Comparison of ENCODE assay signal across 8 cellular contexts in the genomic region with DNA sequence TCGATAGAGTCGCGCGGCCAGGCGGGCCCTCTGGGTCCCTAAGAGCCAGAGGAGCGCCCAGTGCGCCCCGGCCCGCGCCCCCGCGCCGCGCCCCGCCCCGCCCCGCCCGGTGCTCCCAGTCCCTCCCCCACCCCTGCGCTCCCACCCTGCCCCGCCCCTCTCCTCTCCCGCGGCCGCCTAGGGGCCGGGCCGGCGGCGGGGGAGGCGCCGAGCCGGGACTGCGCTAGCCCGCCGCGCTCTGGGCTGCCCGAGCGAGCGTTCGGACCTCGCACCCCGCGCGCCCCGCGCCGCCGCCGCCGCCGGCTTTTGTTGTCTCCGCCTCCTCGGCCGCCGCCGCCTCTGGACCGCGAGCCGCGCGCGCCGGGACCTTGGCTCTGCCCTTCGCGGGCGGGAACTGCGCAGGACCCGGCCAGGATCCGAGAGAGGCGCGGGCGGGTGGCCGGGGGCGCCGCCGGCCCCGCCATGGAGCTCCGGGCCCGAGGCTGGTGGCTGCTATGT. TPM values are rescaled to one million over a fixed set of nuclear protein-coding genes. Genes with fewer than 3 reads are reported as not detected.
A peak's percentile ranks its signal among the peaks of the same experiment; 100 is the strongest.
DNase-seq lines count a peak whose midpoint lies in the region; ATAC-seq and TF ChIP-seq lines count a peak whose summit lies in the region.

A gene with protein sequence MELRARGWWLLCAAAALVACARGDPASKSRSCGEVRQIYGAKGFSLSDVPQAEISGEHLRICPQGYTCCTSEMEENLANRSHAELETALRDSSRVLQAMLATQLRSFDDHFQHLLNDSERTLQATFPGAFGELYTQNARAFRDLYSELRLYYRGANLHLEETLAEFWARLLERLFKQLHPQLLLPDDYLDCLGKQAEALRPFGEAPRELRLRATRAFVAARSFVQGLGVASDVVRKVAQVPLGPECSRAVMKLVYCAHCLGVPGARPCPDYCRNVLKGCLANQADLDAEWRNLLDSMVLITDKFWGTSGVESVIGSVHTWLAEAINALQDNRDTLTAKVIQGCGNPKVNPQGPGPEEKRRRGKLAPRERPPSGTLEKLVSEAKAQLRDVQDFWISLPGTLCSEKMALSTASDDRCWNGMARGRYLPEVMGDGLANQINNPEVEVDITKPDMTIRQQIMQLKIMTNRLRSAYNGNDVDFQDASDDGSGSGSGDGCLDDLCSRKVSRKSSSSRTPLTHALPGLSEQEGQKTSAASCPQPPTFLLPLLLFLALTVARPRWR (plus strand): TSS at position 207 of the 498 bp plus-strand sequence. CDS start 256 bp downstream, at position 463.

- no peak within 1 kb of the TSS for H4K5ac ChIP-seq in H9 (ENCODE audit: insufficient read length, low read depth, low read length)

- intact Hi-C loops in esophagus squamous epithelium (cut with DNase I): no loop called here

- H3K18ac ChIP-seq in H9 (ENCODE audit: insufficient read length, low read depth, low read length): peak within 1 kb of the TSS; percentile 54

- no peak within 1 kb of the TSS for H2AFZ ChIP-seq in H9 (ENCODE audit: low read length)

- H3K4me1 ChIP-seq in H9 (ENCODE audit: insufficient read depth, low read length) (no peaks in the 10 kb centered on the region; the same call in 1 of the 2 replicates), esophagus squamous epithelium (peaks cover 45 to 78% (median 52%) of the 10 kb centered on the region in 3 donors), mucosa of stomach (ENCODE audit: control insufficient read depth, insufficient read depth, low read length) (peaks cover 24% of the 10 kb centered on the region), thoracic aorta (ENCODE audit: control insufficient read depth in 1 of 2, low read depth in 2 of 2) (peaks cover 22 to 49% of the 10 kb centered on the region in 2 donors)

- peaks cover 8% of the 10 kb centered on the region for H3K23me2 ChIP-seq in H9 (ENCODE audit: insufficient read length, low read depth, low read length, poor library complexity, severe bottlenecking)

- H3K27me3 Mint-ChIP-seq in H9 (ENCODE audit: low read depth): peaks cover 54% of the 10 kb centered on the region

- no peak within 1 kb of the TSS for H4K91ac ChIP-seq in H9 (ENCODE audit: insufficient read length, low read depth, low read length)

- no peaks in the 10 kb centered on the region for H3K79me1 ChIP-seq in H9 (ENCODE audit: insufficient read depth, low read depth, low read length, poor library complexity, severe bottlenecking)

- H3K36me3 ChIP-seq in esophagus squamous epithelium: peaks cover 0 to 7% (median 0%) of the 10 kb centered on the region in 3 donors
- H3K36me3 ChIP-seq in mucosa of stomach (ENCODE audit: control insufficient read depth, insufficient read depth, low read length): no peaks in the 10 kb centered on the region
- no peaks in the 10 kb centered on the region for H3K36me3 ChIP-seq in thoracic aorta

- H2BK12ac ChIP-seq in H9 (ENCODE audit: insufficient read length, low read depth, low read length): no peak within 1 kb of the TSS

- H3K27ac ChIP-seq in H9 (ENCODE audit: insufficient read length, low read depth, low read length): no peak within 1 kb of the TSS
- peak within 1 kb of the TSS; percentile 93 to 99 (median 98) for H3K27ac ChIP-seq in esophagus squamous epithelium
- H3K27ac ChIP-seq in thoracic aorta: peak within 1 kb of the TSS; percentile 92

- H2BK120ac ChIP-seq in H9 (ENCODE audit: low read depth, low read length, poor library complexity, severe bottlenecking): no peak within 1 kb of the TSS

- peak; percentile 54 for ATAC-seq in thoracic aorta (ENCODE audit: insufficient number of reproducible peaks, low FRiP score, low read depth)

- no peak within 1 kb of the TSS for H3T11ph ChIP-seq in H9 (ENCODE audit: low read length)

- DNase-seq in NCI-H1436 (lab: John Stamatoyannopoulos, UW): peak; percentile 75
- DNase-seq in NCI-H1436 treated with DMSO at 0.1 percent for 48 hours (lab: John Stamatoyannopoulos, UW): no peak
- peak; percentile 70 for DNase-seq in H9
- peak; percentile 42 for DNase-seq in NCI-H2196 treated with DMSO at 0.1 percent for 48 hours (lab: John Stamatoyannopoulos, UW; ENCODE audit: unreplicated experiment)
- DNase-seq in activated T-cell treated with anti-CD3 and anti-CD28 coated beads for 48 hours (ENCODE audit: low read depth): peak; percentile 55
- DNase-seq in esophagus squamous epithelium (lab: John Stamatoyannopoulos, UW): no peak
- DNase-seq in thoracic aorta (ENCODE audit: low spot score): no peak

- H3K27me3 ChIP-seq in H9 (ENCODE audit: insufficient read depth, low read length) (peaks cover 13% of the 10 kb centered on the region; the same call in 1 of the 2 replicates), esophagus squamous epithelium (peaks cover 0 to 39% (median 0%) of the 10 kb centered on the region in 4 donors), mucosa of stomach (ENCODE audit: control insufficient read depth, insufficient read depth, low read length) (peaks cover 26% of the 10 kb centered on the region), thoracic aorta (replicated peaks; ENCODE audit: insufficient read depth) (no peaks in the 10 kb centered on the region)

- no peak within 1 kb of the TSS for H2BK5ac ChIP-seq in H9 (ENCODE audit: insufficient read length, low read length)

- H3K4me3 Mint-ChIP-seq in H9: peak within 1 kb of the TSS; percentile 81 to 87

- WGBS in H9 (ENCODE audit: extremely low coverage, insufficient read length, low lambda C conversion rate): no CpG with 5 or more reads among the region's 77 CpGs
- WGBS in esophagus squamous epithelium, 2 donors: no CpG with 5 or more reads among the region's 77 CpGs

- peak within 1 kb of the TSS; percentile 56 for H3K14ac ChIP-seq in H9 (ENCODE audit: insufficient read depth, low read length)

- peak within 1 kb of the TSS; percentile 68 for H3K4me2 ChIP-seq in H9 (ENCODE audit: insufficient read depth, insufficient read length, low read length)

- peak within 1 kb of the TSS; percentile 63 to 90 (median 72) for H3K4me3 ChIP-seq in esophagus squamous epithelium
- H3K4me3 ChIP-seq in mucosa of stomach (ENCODE audit: low read length): no peak within 1 kb of the TSS
- peak within 1 kb of the TSS; percentile 99 for H3K4me3 ChIP-seq in thoracic aorta

- no peaks in the 10 kb centered on the region for H3K9me3 ChIP-seq in H9 (ENCODE audit: control insufficient read depth, low read depth, low read length)
- no peaks in the 10 kb centered on the region for H3K9me3 ChIP-seq in esophagus squamous epithelium
- H3K9me3 ChIP-seq in mucosa of stomach (ENCODE audit: control insufficient read depth, low read length): no peaks in the 10 kb centered on the region
- no peaks in the 10 kb centered on the region for H3K9me3 ChIP-seq in thoracic aorta

- peaks cover 0 to 2% (median 0%) of the 10 kb centered on the region in 3 experiments; a peak in 2 of 7 replicates for H3K36me3 Mint-ChIP-seq in H9 (ENCODE audit: insufficient read depth in 1 of 3, low read depth in 3 of 3)

- H3K4me1 Mint-ChIP-seq in H9: peaks cover 11 to 18% of the 10 kb centered on the region in 2 experiments

- no peak within 1 kb of the TSS for H3K23ac ChIP-seq in H9 (ENCODE audit: insufficient read length, low read depth, low read length)

- no peaks in the 10 kb centered on the region for H3K9me3 Mint-ChIP-seq in H9

- H2AK5ac ChIP-seq in H9 (ENCODE audit: insufficient read length, low read length): no peak within 1 kb of the TSS

- H3K9ac ChIP-seq in H9 (ENCODE audit: extremely low read depth, insufficient read length, low read length): no peak within 1 kb of the TSS
- peak within 1 kb of the TSS; percentile 50 for H3K9ac ChIP-seq in mucosa of stomach (ENCODE audit: low read length)

- H3K56ac ChIP-seq in H9 (ENCODE audit: insufficient read length, low read depth, low read length): no peak within 1 kb of the TSS

- TF ChIP-seq CTCF in H9 (conservative IDR thresholded peaks at IDR 0.05) (no peak), esophagus squamous epithelium (IDR thresholded peaks at IDR 0.05) (peak in 1 of 6 experiments; percentile 7), thoracic aorta (IDR thresholded peaks at IDR 0.05) (no peak)

- H4K20me1 ChIP-seq in H9 (ENCODE audit: control insufficient read depth, insufficient read depth, insufficient read length): no peaks in the 10 kb centered on the region

- H3K27ac Mint-ChIP-seq in H9: peak within 1 kb of the TSS in 2 of 3 experiments; percentile 52 to 73; a peak in 2 of 7 replicates

- H3K4ac ChIP-seq in H9 (ENCODE audit: low read depth, low read length): no peak within 1 kb of the TSS

- H2BK15ac ChIP-seq in H9 (ENCODE audit: low read depth, low read length): no peak within 1 kb of the TSS

- no peak within 1 kb of the TSS for H2BK20ac ChIP-seq in H9 (ENCODE audit: low read depth, low read length, poor library complexity, severe bottlenecking)

- no peak within 1 kb of the TSS for H4K8ac ChIP-seq in H9 (replicated peaks; ENCODE audit: insufficient read length, low read depth, low read length)

- H3K79me2 ChIP-seq in H9 (ENCODE audit: insufficient read depth, low read length): no peaks in the 10 kb centered on the region; the same call in 1 of the 2 replicates

- peak in 3 of 4 donors; percentile 20 to 64 (median 43) for TF ChIP-seq POLR2A in esophagus squamous epithelium (IDR thresholded peaks at IDR 0.05)

RNA-seq across cellular contexts. Expression of the gene that starts here (rescaled TPM):
- total RNA-seq in H9 (2021) (39.4 and 44.0 TPM in 2 replicates), esophagus squamous epithelium (100 to 1,000 TPM in 1 of 4 donors, 10 to 100 TPM in 3; 59.3 to 129 (median 78.6) TPM), thoracic aorta (100 to 1,000 TPM in 1 of 2 donors, 10 to 100 TPM in 1; 94.2 to 162 TPM)

Comparison
In these comparisons a context has a peak if more than half of its experiments do, and no peak if none do; other contexts are left out.
1. DNase-seq: peak in NCI-H1436 (single experiment), H9 (single experiment), NCI-H2196 treated with DMSO at 0.1 percent for 48 hours (single experiment) and activated T-cell treated with anti-CD3 and anti-CD28 coated beads for 48 hours (single experiment); none in NCI-H1436 treated with DMSO at 0.1 percent for 48 hours (single experiment), esophagus squamous epithelium (single experiment) and thoracic aorta (single experiment).